ENCODE assay signal across 1 cellular context in the genomic region with DNA sequence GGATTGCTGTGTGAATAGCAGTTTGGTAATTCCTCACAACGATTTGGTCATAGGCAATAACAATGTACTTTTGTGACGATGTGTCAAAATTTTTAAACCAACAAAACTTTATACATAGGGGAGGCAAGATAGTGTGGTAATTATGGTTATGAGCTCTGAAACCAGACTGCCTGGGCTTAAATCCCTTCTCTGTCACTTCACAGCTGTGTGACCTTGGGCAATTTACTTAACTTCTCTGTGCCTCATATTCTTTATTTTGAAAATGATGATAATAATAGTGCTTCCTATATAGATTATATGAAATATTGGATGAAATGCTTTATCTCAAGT.
TF ChIP-seq lines count a peak whose summit lies in the region.

No MANE protein-coding gene starts in this region.

TF ChIP-seq in GM23338, 12 proteins besides CTCF, POLR2A, EP300 and RAD21:
- TF ChIP-seq POLR2AphosphoS5 (IDR thresholded peaks at IDR 0.05; ENCODE audit: low read depth) (no peak), EZH2phosphoT487 (IDR thresholded peaks at IDR 0.05; ENCODE audit: unreplicated experiment) (no peak), JUNB (IDR thresholded peaks at IDR 0.05; ENCODE audit: unreplicated experiment) (no peak), STAT1 (IDR thresholded peaks at IDR 0.05; ENCODE audit: unreplicated experiment) (no peak), NANOG (IDR thresholded peaks at IDR 0.05; ENCODE audit: borderline replicate concordance) (no peak), ZNF114 (CRISPR knock-in tag; IDR thresholded peaks at IDR 0.05) (no peak), ZNF331 (CRISPR knock-in tag; IDR thresholded peaks at IDR 0.05; ENCODE audit: low read depth) (no peak), CREB1 (CRISPR knock-in tag; IDR thresholded peaks at IDR 0.05; ENCODE audit: low read depth) (no peak), ZNF462 (CRISPR knock-in tag; IDR thresholded peaks at IDR 0.05) (no peak), EZH2 (IDR thresholded peaks at IDR 0.05; ENCODE audit: low read depth, unreplicated experiment) (no peak), REST (IDR thresholded peaks at IDR 0.05; ENCODE audit: unreplicated experiment) (no peak)
- TF ChIP-seq, protein P1, sequence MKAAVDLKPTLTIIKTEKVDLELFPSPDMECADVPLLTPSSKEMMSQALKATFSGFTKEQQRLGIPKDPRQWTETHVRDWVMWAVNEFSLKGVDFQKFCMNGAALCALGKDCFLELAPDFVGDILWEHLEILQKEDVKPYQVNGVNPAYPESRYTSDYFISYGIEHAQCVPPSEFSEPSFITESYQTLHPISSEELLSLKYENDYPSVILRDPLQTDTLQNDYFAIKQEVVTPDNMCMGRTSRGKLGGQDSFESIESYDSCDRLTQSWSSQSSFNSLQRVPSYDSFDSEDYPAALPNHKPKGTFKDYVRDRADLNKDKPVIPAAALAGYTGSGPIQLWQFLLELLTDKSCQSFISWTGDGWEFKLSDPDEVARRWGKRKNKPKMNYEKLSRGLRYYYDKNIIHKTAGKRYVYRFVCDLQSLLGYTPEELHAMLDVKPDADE (IDR thresholded peaks at IDR 0.05): no peak
